8 cellular contexts compared by ENCODE assay signal in genomic region chr1:1891349-1892078, GRCh38. TPM values are rescaled to one million over a fixed set of nuclear protein-coding genes. Genes with fewer than 3 reads are reported as not detected.
A peak's percentile ranks its signal among the peaks of the same experiment; 100 is the strongest.
DNase-seq lines count a peak whose midpoint lies in the region; ATAC-seq and TF ChIP-seq lines count a peak whose summit lies in the region.

No MANE protein-coding gene starts in this region.

- peak overlapping the region; percentile 97 for H3K56ac ChIP-seq in mesendoderm (ENCODE audit: low read length)

- H3K4me1 Mint-ChIP-seq in activated CD4-positive, alpha-beta T cell treated with anti-CD3 and anti-CD28 coated beads, Interleukin-2, amount 10 ng/mL, durations not matched to agents 24 days and 14 days: peaks cover 36% of the 10 kb centered on the region

- H3K9me3 Mint-ChIP-seq in activated CD4-positive, alpha-beta T cell treated with anti-CD3 and anti-CD28 coated beads, Interleukin-2, amount 10 ng/mL, durations not matched to agents 24 days and 14 days: no peaks in the 10 kb centered on the region

- no peak overlapping the region for H4K5ac ChIP-seq in mesendoderm (ENCODE audit: low read length)

- peaks cover 40% of the 10 kb centered on the region for H3K79me2 ChIP-seq in mesendoderm (ENCODE audit: control insufficient read depth, insufficient read depth, low read length)

- peaks cover 16% of the 10 kb centered on the region for H3K36me3 Mint-ChIP-seq in activated CD4-positive, alpha-beta T cell treated with anti-CD3 and anti-CD28 coated beads, Interleukin-2, amount 10 ng/mL, durations not matched to agents 24 days and 14 days (ENCODE audit: low read depth)

- H2BK15ac ChIP-seq in mesendoderm (replicated peaks; ENCODE audit: low read depth): no peak overlapping the region

- no CpG with 5 or more reads among the region's 59 CpGs for WGBS in mesendoderm (ENCODE audit: extremely low coverage, insufficient coverage, low lambda C conversion rate)

- ATAC-seq in GM21717 (IDR thresholded peaks at IDR 0.05; ENCODE audit: unreplicated experiment): no peak

- H2AK5ac ChIP-seq in mesendoderm (ENCODE audit: low read length): peak overlapping the region; percentile 55

- H3K27me3 ChIP-seq in effector memory CD4-positive, alpha-beta T cell (replicated peaks; ENCODE audit: control insufficient read depth, insufficient read depth, low read length, poor library complexity, severe bottlenecking): no peaks in the 10 kb centered on the region
- H3K27me3 ChIP-seq in mesendoderm (ENCODE audit: insufficient read depth, low read length, poor library complexity): no peaks in the 10 kb centered on the region

- H3K4me3 Mint-ChIP-seq in activated CD4-positive, alpha-beta T cell treated with anti-CD3 and anti-CD28 coated beads, Interleukin-2, amount 10 ng/mL, durations not matched to agents 24 days and 14 days: peak overlapping the region; percentile 90

- intact Hi-C loops in activated CD4-positive, alpha-beta T cell treated with anti-CD3 and anti-CD28 coated beads, Interleukin-2, amount 10 ng/mL, durations not matched to agents 24 days and 14 days (cut with micrococcal nuclease): loop anchor here (2.0 to 5.0 kb wide), 2 partner anchors 17 to 114 kb away; partner anchors contain the start of gene NADK

- no peak overlapping the region for H4K8ac ChIP-seq in mesendoderm (ENCODE audit: low read depth, low read length)

- no peak overlapping the region for H2BK120ac ChIP-seq in mesendoderm (ENCODE audit: low read depth, low read length)

- peak overlapping the region; percentile 67 for H3K4me2 ChIP-seq in mesendoderm (ENCODE audit: low read length)

- H3K4me3 ChIP-seq in HFF-Myc (replicated peaks; ENCODE audit: low read depth, low read length) (peak overlapping the region; percentile 52), mesendoderm (ENCODE audit: low read length) (peak overlapping the region; percentile 44)
- peak overlapping the region; percentile 62 for H3K4me3 ChIP-seq in effector memory CD4-positive, alpha-beta T cell (ENCODE audit: insufficient read depth, low read depth, low read length, poor library complexity, severe bottlenecking)

- no peak overlapping the region for H2BK5ac ChIP-seq in mesendoderm (ENCODE audit: low read length)

- peak overlapping the region; percentile 59 for H3K23ac ChIP-seq in mesendoderm (ENCODE audit: low read length)

- peak overlapping the region; percentile 77 for H3K18ac ChIP-seq in mesendoderm (ENCODE audit: low read length)

- TF ChIP-seq CTCF in HFF-Myc (IDR thresholded peaks at IDR 0.05; ENCODE audit: low read depth, low read length, missing control alignments): no peak

- no peaks in the 10 kb centered on the region for H3K9me3 ChIP-seq in effector memory CD4-positive, alpha-beta T cell (ENCODE audit: control insufficient read depth, low read length)

- peaks cover 2% of the 10 kb centered on the region for H3K79me1 ChIP-seq in mesendoderm (ENCODE audit: low read length)

- DNase-seq in EH (ENCODE audit: low read depth) (peak; percentile 78), HFF-Myc (ENCODE audit: extremely low read depth, low read depth) (no peak), NCI-H2227 treated with DMSO at 0.1 percent for 48 hours (lab: John Stamatoyannopoulos, UW) (peak; percentile 80), mesendoderm (peak; percentile 67)
- peak; percentile 84 for DNase-seq in activated CD4-positive, alpha-beta T cell treated with anti-CD3 and anti-CD28 coated beads, Interleukin-2, amount 10 ng/mL, durations not matched to agents 24 days and 14 days
- DNase-seq in effector memory CD4-positive, alpha-beta T cell: peak; percentile 71 to 82 (median 81)
- DNase-seq in stimulated activated CD8-positive, alpha-beta memory T cell treated with anti-CD3 and anti-CD28 coated beads, Interleukin-15, amount 100 ng/mL, for 4 hours (ENCODE audit: low read depth in 2 of 2): peak; percentile 64 to 68

- H3K27ac ChIP-seq in effector memory CD4-positive, alpha-beta T cell (ENCODE audit: insufficient read depth, low read length, poor library complexity, severe bottlenecking): peak overlapping the region; percentile 93
- peak overlapping the region; percentile 87 for H3K27ac ChIP-seq in mesendoderm (ENCODE audit: low read depth, low read length)

- H3K27me3 Mint-ChIP-seq in activated CD4-positive, alpha-beta T cell treated with anti-CD3 and anti-CD28 coated beads, Interleukin-2, amount 10 ng/mL, durations not matched to agents 24 days and 14 days: peaks cover 6% of the 10 kb centered on the region

- peak overlapping the region; percentile 92 for H3K9ac ChIP-seq in mesendoderm (ENCODE audit: low read length)

- peaks cover 45% of the 10 kb centered on the region for H3K4me1 ChIP-seq in effector memory CD4-positive, alpha-beta T cell (ENCODE audit: control insufficient read depth, insufficient read depth, low read length, poor library complexity, severe bottlenecking)
- H3K4me1 ChIP-seq in mesendoderm (ENCODE audit: control insufficient read depth, low read depth, low read length): peaks cover 10% of the 10 kb centered on the region

- peak overlapping the region; percentile 74 for H3K4ac ChIP-seq in mesendoderm (ENCODE audit: low read depth, low read length)

- H3K36me3 ChIP-seq in effector memory CD4-positive, alpha-beta T cell (ENCODE audit: control insufficient read depth, insufficient read depth, low read length): no peaks in the 10 kb centered on the region
- H3K36me3 ChIP-seq in mesendoderm (ENCODE audit: control insufficient read depth, insufficient read depth, low read length): no peaks in the 10 kb centered on the region

- H3K27ac Mint-ChIP-seq in activated CD4-positive, alpha-beta T cell treated with anti-CD3 and anti-CD28 coated beads, Interleukin-2, amount 10 ng/mL, durations not matched to agents 24 days and 14 days: peak overlapping the region; percentile 75

RNA-seq across cellular contexts. Expression of gene GNB1, which starts 0.6 kb away (rescaled TPM):
- total RNA-seq in activated CD4-positive, alpha-beta T cell treated with anti-CD3 and anti-CD28 coated beads, Interleukin-2, amount 10 ng/mL, durations not matched to agents 24 days and 14 days: 403 and 422 TPM in 2 replicates
- polyA plus RNA-seq in mesendoderm (2013, experiment 1 of 2): 227 TPM
- 228 TPM for polyA plus RNA-seq in mesendoderm (2013, experiment 2 of 2)

RNA-seq across cellular contexts. Expression of gene CALML6, which starts 23.5 kb away (rescaled TPM):
- total RNA-seq in activated CD4-positive, alpha-beta T cell treated with anti-CD3 and anti-CD28 coated beads, Interleukin-2, amount 10 ng/mL, durations not matched to agents 24 days and 14 days: 0.59 TPM in 1 of 2 replicates, not detected in the other
- polyA plus RNA-seq in mesendoderm (2013, experiment 1 of 2): 0.27 TPM
- polyA plus RNA-seq in mesendoderm (2013, experiment 2 of 2): 0.22 TPM

RNA-seq across cellular contexts. Expression of gene TMEM52, which starts 27.6 kb away (rescaled TPM):
- 1.1 and 3.1 TPM in 2 replicates for total RNA-seq in activated CD4-positive, alpha-beta T cell treated with anti-CD3 and anti-CD28 coated beads, Interleukin-2, amount 10 ng/mL, durations not matched to agents 24 days and 14 days
- 9.0 TPM for polyA plus RNA-seq in mesendoderm (2013, experiment 1 of 2)
- 8.8 TPM for polyA plus RNA-seq in mesendoderm (2013, experiment 2 of 2)
